ENCODE assay signal across 20 cellular contexts in the genomic region with DNA sequence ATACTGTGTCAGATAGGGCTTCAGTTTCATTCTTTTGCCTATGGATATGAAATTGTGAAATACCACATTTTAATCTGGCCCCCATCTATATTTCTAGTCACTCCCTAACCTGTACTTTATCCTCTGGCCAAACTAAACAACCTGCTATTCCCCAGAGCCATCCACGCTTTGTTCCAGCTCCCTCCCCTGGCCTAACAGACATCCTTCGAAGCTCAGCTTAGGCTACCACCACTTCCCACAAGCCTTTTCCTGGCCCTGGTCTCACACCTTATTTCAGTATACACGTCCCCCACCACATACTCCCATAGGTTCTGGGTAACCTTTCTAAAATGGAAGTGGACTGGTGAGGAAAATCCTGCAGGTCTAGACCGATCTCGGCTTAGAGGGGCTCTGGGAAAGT. TPM values are rescaled to one million over a fixed set of nuclear protein-coding genes. Genes with fewer than 3 reads are reported as not detected.
DNase-seq lines count a peak whose midpoint lies in the region; ATAC-seq and TF ChIP-seq lines count a peak whose summit lies in the region.
"Had no signal": no experiment of that assay in that cellular context is flagged by ENCODE, and none has a peak within 500 bp of the region (broad histone marks: within the 10 kb centered on the region; RNA-seq: fewer than 3 reads in every experiment).

No MANE protein-coding gene starts in this region.

- CTCF ChIA-PET in MCF 10A (lab: Yijun Ruan, JAX) (interaction anchor here (0.7 to 2.6 kb wide), 10 partner anchors 13 to 357 kb away, joined by 3 to 27 read pairs (median 4); no protein-coding TSS in a partner anchor), mammary epithelial cell (lab: Charles Lee; ENCODE audit: low non-redundant PET) (no interaction called here)

- peak overlapping the region; percentile 42 for H2BK120ac ChIP-seq in mesenchymal stem cell (ENCODE audit: low read depth, low read length)

- H3K27ac ChIP-seq in mammary epithelial cell (ENCODE audit: insufficient read depth, low read depth, low read length) (no peak overlapping the region), ectodermal cell (ENCODE audit: insufficient read depth, low read depth, low read length, poor library complexity, severe bottlenecking) (peak overlapping the region; percentile 16), mesenchymal stem cell (ENCODE audit: low read length, poor library complexity, severe bottlenecking) (no peak overlapping the region), tibial artery (peak overlapping the region; percentile 19 to 36), upper lobe of right lung (no peak overlapping the region)
- H3K27ac ChIP-seq: esophagus squamous epithelium had no signal

- peak overlapping the region; percentile 82 for H3K27ac Mint-ChIP-seq in MCF 10A (ENCODE audit: low read depth, unreplicated experiment)
- H3K27ac Mint-ChIP-seq: activated B cell treated with CpG ODN at 0.5 μM for 24 hours; activated CD8-positive, alpha-beta memory T cell treated with anti-CD3 and anti-CD28 coated beads, Interleukin-2, amount 10 ng/mL, durations not matched to agents 7 days and 5 days; IgD-negative memory B cell had no signal

- no peak overlapping the region for H3K4me3 ChIP-seq in mammary epithelial cell (replicated peaks in 1 of 3; ENCODE audit: insufficient read depth in 1 of 3, low read depth in 2 of 3, low read length in 3 of 3)
- H3K4me3 ChIP-seq in ectodermal cell (ENCODE audit: insufficient read depth, low read depth, low read length): no peak overlapping the region
- H3K4me3 ChIP-seq in mesenchymal stem cell (ENCODE audit: insufficient read depth in 1 of 2, low read depth in 1 of 2, low read length in 2 of 2): no peak overlapping the region
- H3K4me3 ChIP-seq in tibial artery: no peak overlapping the region
- no peak overlapping the region for H3K4me3 ChIP-seq in upper lobe of right lung
- H3K4me3 ChIP-seq: esophagus squamous epithelium, tibial nerve had no signal

- no peak overlapping the region for H2BK12ac ChIP-seq in mesenchymal stem cell (ENCODE audit: low read length in 2 of 2)

- H2BK15ac ChIP-seq in mesenchymal stem cell (ENCODE audit: low read depth, poor library complexity, severe bottlenecking): no peak overlapping the region

- BruUV-seq in MCF 10A (replicated peaks; lab: Mats Ljungman, UMichigan) (no TSS peak), mammary epithelial cell (replicated peaks; lab: Mats Ljungman, UMichigan) (no TSS peak)

- H3K4me1 Mint-ChIP-seq in MCF 10A (ENCODE audit: insufficient read depth, unreplicated experiment): peaks cover 25% of the 10 kb centered on the region

- TF ChIP-seq CTCF in MCF 10A (IDR thresholded peaks at IDR 0.05; ENCODE audit: unreplicated experiment) (no peak), mammary epithelial cell (conservative IDR thresholded peaks at IDR 0.05 in 1 of 2, IDR thresholded peaks at IDR 0.05 in 1 of 2; ENCODE audit: extremely low read depth in 1 of 2, insufficient read depth in 1 of 2, low read depth in 1 of 2, low read length in 2 of 2) (no peak), tibial artery (IDR thresholded peaks at IDR 0.05) (no peak), upper lobe of right lung (IDR thresholded peaks at IDR 0.05) (no peak)

- ATAC-seq in GM19397 (IDR thresholded peaks at IDR 0.05; ENCODE audit: unreplicated experiment): no peak
- ATAC-seq in upper lobe of right lung: no peak
- ATAC-seq in GM18873 (IDR thresholded peaks at IDR 0.05; ENCODE audit: low FRiP score, unreplicated experiment): no peak
- ATAC-seq: activated CD8-positive, alpha-beta memory T cell treated with anti-CD3 and anti-CD28 coated beads, Interleukin-2, amount 10 ng/mL, durations not matched to agents 7 days and 5 days had no signal

- dilution Hi-C loops in mammary epithelial cell (cut with HindIII; ENCODE audit: low sequenced_read_pairs): no loop called here

- no peak overlapping the region for H3K4me2 ChIP-seq in mammary epithelial cell (ENCODE audit: insufficient read depth, low read depth, low read length)
- H3K4me2 ChIP-seq in mesenchymal stem cell (ENCODE audit: low read length, poor library complexity, severe bottlenecking): no peak overlapping the region

- H3K79me2 ChIP-seq in mammary epithelial cell (ENCODE audit: insufficient read depth, low read length): peaks cover 84% of the 10 kb centered on the region

- H3K79me1 ChIP-seq in mesenchymal stem cell (replicated peaks; ENCODE audit: low read length, poor library complexity, severe bottlenecking): peaks cover 15% of the 10 kb centered on the region

- no peaks in the 10 kb centered on the region for H3K27me3 Mint-ChIP-seq in MCF 10A (ENCODE audit: insufficient read depth, unreplicated experiment)
- H3K27me3 Mint-ChIP-seq: activated B cell treated with CpG ODN at 0.5 μM for 24 hours; activated CD8-positive, alpha-beta memory T cell treated with anti-CD3 and anti-CD28 coated beads, Interleukin-2, amount 10 ng/mL, durations not matched to agents 7 days and 5 days; IgD-negative memory B cell had no signal

- no peak overlapping the region for H4K91ac ChIP-seq in mesenchymal stem cell (ENCODE audit: low read length)

- no peak overlapping the region for H4K8ac ChIP-seq in mesenchymal stem cell (ENCODE audit: low read length)

- POLR2A ChIA-PET in MCF 10A (lab: Yijun Ruan, JAX): interaction anchor here (0.9 to 8.9 kb wide), 6 partner anchors 16 to 143 kb away, joined by 3 to 198 read pairs (median 7); a partner anchor contains a TSS

- H3K9me3 ChIP-seq in mammary epithelial cell (replicated peaks; ENCODE audit: insufficient read depth, low read length) (peaks cover 3% of the 10 kb centered on the region), ectodermal cell (ENCODE audit: control insufficient read depth, low read length) (no peaks in the 10 kb centered on the region), mesenchymal stem cell (ENCODE audit: control insufficient read depth, low read length) (peaks cover 5% of the 10 kb centered on the region), tibial artery (no peaks in the 10 kb centered on the region), upper lobe of right lung (no peaks in the 10 kb centered on the region)
- H3K9me3 ChIP-seq: esophagus squamous epithelium, tibial nerve had no signal

- H2AK5ac ChIP-seq in mesenchymal stem cell (ENCODE audit: low read length, severe bottlenecking): no peak overlapping the region

- H3K36me3 ChIP-seq in mammary epithelial cell (ENCODE audit: insufficient read depth, low read length) (no peaks in the 10 kb centered on the region), ectodermal cell (ENCODE audit: control insufficient read depth, insufficient read depth, low read length) (peaks cover 4% of the 10 kb centered on the region), mesenchymal stem cell (ENCODE audit: control insufficient read depth in 1 of 2, insufficient read depth in 2 of 2, low read depth in 1 of 2, low read length in 2 of 2) (peaks cover 0 to 1% of the 10 kb centered on the region in 2 experiments), tibial artery (no peaks in the 10 kb centered on the region), upper lobe of right lung (no peaks in the 10 kb centered on the region)
- H3K36me3 ChIP-seq: esophagus squamous epithelium, tibial nerve had no signal

- H2BK5ac ChIP-seq in mesenchymal stem cell (ENCODE audit: low read depth, low read length, poor library complexity, severe bottlenecking): no peak overlapping the region

- DNase-seq in MCF 10A (ENCODE audit: unreplicated experiment) (peak; percentile 24), mammary epithelial cell (no peak), mesenchymal stem cell (no peak), tibial artery (no peak), upper lobe of right lung (no peak)
- DNase-seq: activated B cell treated with CpG ODN at 0.5 μM for 24 hours; activated CD8-positive, alpha-beta memory T cell treated with anti-CD3 and anti-CD28 coated beads, Interleukin-2, amount 10 ng/mL, durations not matched to agents 7 days and 5 days; activated gamma-delta T cell treated with Interleukin-2 at 50 U/mL for 16 hours; DMS79; esophagus squamous epithelium; GOT3; NCI-H748 treated with DMSO at 0.1 percent for 48 hours; stimulated activated CD4-positive, alpha-beta T cell treated with anti-CD3 and anti-CD28 coated beads, Interleukin-2, amount 100 ng/mL, for 48 hours; T-helper 1 cell had no signal

- H3K9ac ChIP-seq in mammary epithelial cell (ENCODE audit: insufficient read depth, low read length) (no peak overlapping the region), mesenchymal stem cell (ENCODE audit: low read length) (no peak overlapping the region)

- H3K4me3 Mint-ChIP-seq in MCF 10A (ENCODE audit: unreplicated experiment): no peak overlapping the region
- H3K4me3 Mint-ChIP-seq: activated B cell treated with CpG ODN at 0.5 μM for 24 hours; activated CD8-positive, alpha-beta memory T cell treated with anti-CD3 and anti-CD28 coated beads, Interleukin-2, amount 10 ng/mL, durations not matched to agents 7 days and 5 days; CD14-positive monocyte; IgD-negative memory B cell had no signal

- H3K18ac ChIP-seq in mesenchymal stem cell (ENCODE audit: low read depth in 1 of 2, low read length in 2 of 2): peak overlapping the region in 1 of 2 experiments; percentile 77

- in situ Hi-C loops in mammary epithelial cell (cut with MboI; ENCODE audit: low sequenced_read_pairs in 2 of 2): loop anchor here in 1 of 2 donors (10.0 to 25.0 kb wide), 2 partner anchors 53 to 331 kb away; a partner anchor contains a TSS

- 82% methylated on average over 5 of the region's 5 CpGs for WGBS in mammary epithelial cell (ENCODE audit: low coverage, missing lambda C conversion rate)
- 50 to 59% methylated on average over 5 of the region's 5 CpGs for WGBS in ectodermal cell, 2 experiments
- WGBS in mesenchymal stem cell: 81% methylated on average over 4 of the region's 5 CpGs

- H2AFZ ChIP-seq in mammary epithelial cell (ENCODE audit: low read depth, low read length): no peak overlapping the region
- H2AFZ ChIP-seq in mesenchymal stem cell (ENCODE audit: low read depth, low read length): no peak overlapping the region

- H3K4me1 ChIP-seq in mammary epithelial cell (ENCODE audit: insufficient read depth, low read length) (peaks cover 4% of the 10 kb centered on the region), ectodermal cell (ENCODE audit: control insufficient read depth, insufficient read depth, low read length) (no peaks in the 10 kb centered on the region), mesenchymal stem cell (ENCODE audit: control insufficient read depth, insufficient read depth, low read depth, low read length) (peaks cover 2% of the 10 kb centered on the region), tibial artery (peaks cover 0 to 52% (median 25%) of the 10 kb centered on the region in 4 donors), upper lobe of right lung (peaks cover 18% of the 10 kb centered on the region)

- no peak overlapping the region for H3K14ac ChIP-seq in mesenchymal stem cell (ENCODE audit: low read length in 2 of 2)

- H3K27me3 ChIP-seq in mammary epithelial cell (ENCODE audit: insufficient read depth, low read length) (no peaks in the 10 kb centered on the region), ectodermal cell (ENCODE audit: control insufficient read depth, insufficient read depth, low read length, poor library complexity, severe bottlenecking) (no peaks in the 10 kb centered on the region), mesenchymal stem cell (ENCODE audit: control insufficient read depth in 1 of 2, insufficient read depth in 1 of 2, low read length in 2 of 2) (no peaks in the 10 kb centered on the region), tibial artery (no peaks in the 10 kb centered on the region), upper lobe of right lung (no peaks in the 10 kb centered on the region)
- H3K27me3 ChIP-seq: esophagus squamous epithelium, tibial nerve had no signal

- no peaks in the 10 kb centered on the region for H3K9me3 Mint-ChIP-seq in MCF 10A (ENCODE audit: unreplicated experiment)
- H3K9me3 Mint-ChIP-seq: IgD-negative memory B cell had no signal

- no peak overlapping the region for H3K23ac ChIP-seq in mesenchymal stem cell (ENCODE audit: low read length in 2 of 2)

- no peaks in the 10 kb centered on the region for H4K20me1 ChIP-seq in mammary epithelial cell (ENCODE audit: insufficient read depth, low read length)

- H3K36me3 Mint-ChIP-seq in MCF 10A (ENCODE audit: insufficient read depth, unreplicated experiment): no peaks in the 10 kb centered on the region
- H3K36me3 Mint-ChIP-seq: CD14-positive monocyte had no signal

- no peak overlapping the region for H3K4ac ChIP-seq in mesenchymal stem cell (ENCODE audit: low read depth in 1 of 2, low read length in 2 of 2)

- intact Hi-C loops in MCF 10A (cut with micrococcal nuclease) (no loop called here), mammary epithelial cell (cut with micrococcal nuclease) (no loop called here), tibial artery (cut with DNase I; ENCODE audit: low total_unique reads) (loop anchor here (5.0 kb wide), 1 partner anchor 56 kb away; a partner anchor contains a TSS), upper lobe of right lung (cut with DNase I) (no loop called here)

RNA-seq across cellular contexts. Expression of a gene that starts 55.4 kb away (rescaled TPM):
- 30.2 and 36.0 TPM in 2 replicates for total RNA-seq in MCF 10A (2022)
- 10 to 100 TPM; 25.7 to 43.3 TPM for total RNA-seq in mammary epithelial cell
- polyA plus RNA-seq in mammary epithelial cell: 9.2 TPM
- polyA minus RNA-seq in mammary epithelial cell: 8.3 TPM
- 35.8 TPM for polyA plus RNA-seq in ectodermal cell (2013, experiment 1 of 4)
- 33.0 TPM for polyA plus RNA-seq in ectodermal cell (2013, experiment 2 of 4)
- 26.6 TPM for polyA plus RNA-seq in ectodermal cell (2013, experiment 3 of 4)
- 29.4 TPM for polyA plus RNA-seq in ectodermal cell (2013, experiment 4 of 4)
- 31.1 TPM for polyA plus RNA-seq in mesenchymal stem cell (2013, experiment 1 of 2)
- 32.2 TPM for polyA plus RNA-seq in mesenchymal stem cell (2013, experiment 2 of 2)
- total RNA-seq in upper lobe of right lung: 55.5 TPM

Comparison
In these comparisons a context has a peak if more than half of its experiments do, and no peak if none do; other contexts are left out.
1. H3K27ac ChIP-seq: peak in ectodermal cell (single experiment) and tibial artery (2 of 2); none in mammary epithelial cell (single experiment), mesenchymal stem cell (single experiment) and upper lobe of right lung (single experiment).